Comparison of ENCODE assay signal across 8 cellular contexts in genomic region chr11:57513911-57514537, GRCh38. TPM values are rescaled to one million over a fixed set of nuclear protein-coding genes. Genes with fewer than 3 reads are reported as not detected.
DNase-seq lines count a peak whose midpoint lies in the region; ATAC-seq, FAIRE-seq and TF ChIP-seq lines count a peak whose summit lies in the region.

No MANE protein-coding gene starts in this region.

- H3K4me2 ChIP-seq in OCI-LY3 (ENCODE audit: low read length) = peak overlapping the region; percentile 80

- ATAC-seq in HG02938 (IDR thresholded peaks at IDR 0.05; ENCODE audit: unreplicated experiment) = peak; percentile 34

- peak overlapping the region; percentile 52 for H2AFZ ChIP-seq in OCI-LY3 (ENCODE audit: low read depth, low read length)

- peaks cover 19% of the 10 kb centered on the region for H3K4me1 ChIP-seq in OCI-LY3 (ENCODE audit: low read length)
- peaks cover 4% of the 10 kb centered on the region for H3K4me1 ChIP-seq in iPS-18a (ENCODE audit: control insufficient read depth, low read depth, low read length)
- H3K4me1 ChIP-seq in small intestine (ENCODE audit: control insufficient read depth in 2 of 2, insufficient read depth in 1 of 2, low read depth in 1 of 2, low read length in 1 of 2) = peaks cover 2 to 6% of the 10 kb centered on the region in 2 donors

- H3K27ac ChIP-seq in OCI-LY3 (ENCODE audit: low read length) = peak overlapping the region; percentile 56
- H3K27ac ChIP-seq in angular gyrus (ENCODE audit: low read depth, low read length) = peak overlapping the region; percentile 66
- no peak overlapping the region for H3K27ac ChIP-seq in iPS-18a (ENCODE audit: low read length)
- peak overlapping the region in 1 of 2 donors; percentile 32 for H3K27ac ChIP-seq in small intestine (ENCODE audit: low read depth in 1 of 2, low read length in 1 of 2)

- no peaks in the 10 kb centered on the region for H3K27me3 ChIP-seq in OCI-LY3 (ENCODE audit: low read depth, low read length)
- peaks cover 48% of the 10 kb centered on the region for H3K27me3 ChIP-seq in iPS-18a (ENCODE audit: control insufficient read depth, insufficient read depth, low read length)
- no peaks in the 10 kb centered on the region for H3K27me3 ChIP-seq in small intestine (ENCODE audit: control insufficient read depth in 2 of 2, insufficient read depth in 2 of 2, low read length in 2 of 2)

- TF ChIP-seq CTCF in OCI-LY3 (IDR thresholded peaks at IDR 0.05; ENCODE audit: low read depth, low read length) = no peak

- H3K9me3 ChIP-seq in OCI-LY3 (ENCODE audit: insufficient read depth, low read length) (no peaks in the 10 kb centered on the region), iPS-18a (ENCODE audit: control insufficient read depth, low read depth, low read length) (no peaks in the 10 kb centered on the region), small intestine (ENCODE audit: control insufficient read depth, low read depth) (no peaks in the 10 kb centered on the region)

- H3K36me3 ChIP-seq in OCI-LY3 (replicated peaks; ENCODE audit: low read depth, low read length) = peaks cover 13% of the 10 kb centered on the region
- no peaks in the 10 kb centered on the region for H3K36me3 ChIP-seq in iPS-18a (ENCODE audit: control insufficient read depth, low read depth, low read length)
- no peaks in the 10 kb centered on the region for H3K36me3 ChIP-seq in small intestine (ENCODE audit: control insufficient read depth in 2 of 2, insufficient read depth in 2 of 2, low read length in 2 of 2)

- FAIRE-seq in small intestine (lab: Jason Lieb, UNC) = no peak

- H3K4me3 ChIP-seq in OCI-LY3 (ENCODE audit: low read length) (peak overlapping the region; percentile 89), iPS-18a (ENCODE audit: low read length) (peak overlapping the region; percentile 80), small intestine (ENCODE audit: low read depth in 1 of 2, low read length in 2 of 2) (peak overlapping the region; percentile 53 to 56)

- 12 to 16% (median 14%) methylated on average over 28 to 35 of the region's 35 CpGs for WGBS in small intestine, 3 donors

- DNase-seq in NCI-H2081 (lab: John Stamatoyannopoulos, UW) = peak; percentile 38 to 41
- DNase-seq in NCI-H2081 treated with DMSO at 0.1 percent for 48 hours (lab: John Stamatoyannopoulos, UW) = no peak
- DNase-seq in small intestine = peak; percentile 54
- no peak for DNase-seq in OCI-M2 (lab: John Stamatoyannopoulos, UW; ENCODE audit: unreplicated experiment)

- peaks cover 59% of the 10 kb centered on the region for H3K79me2 ChIP-seq in OCI-LY3 (ENCODE audit: low read length)

- peaks cover 6% of the 10 kb centered on the region; the same call in 1 of the 2 replicates for H4K20me1 ChIP-seq in OCI-LY3 (ENCODE audit: insufficient read depth, low read length)

- peak overlapping the region; percentile 86 for H3K9ac ChIP-seq in OCI-LY3 (ENCODE audit: low read length)
- peak overlapping the region; percentile 62 for H3K9ac ChIP-seq in iPS-18a (ENCODE audit: low read length)

RNA-seq across cellular contexts. Expression of gene SLC43A1, which starts 1.5 kb away (rescaled TPM):
- polyA plus RNA-seq in small intestine = 10 to 100 TPM in 1 of 3 donors, 1 to 10 TPM in 1, under 1 TPM in 1; 0.67 to 25.0 (median 2.4) TPM

RNA-seq across cellular contexts. Expression of gene TIMM10, which starts 16.5 kb away (rescaled TPM):
- 10 to 100 TPM; 58.4 to 84.8 (median 63.1) TPM for polyA plus RNA-seq in small intestine

RNA-seq across cellular contexts. Expression of gene SMTNL1, which starts 23.4 kb away (rescaled TPM):
- not detected for polyA plus RNA-seq in small intestine

RNA-seq across cellular contexts. Expression of gene UBE2L6, which starts 53.4 kb away (rescaled TPM):
- 10 to 100 TPM; 56.8 to 72.3 (median 60.5) TPM for polyA plus RNA-seq in small intestine

RNA-seq across cellular contexts. Expression of gene RTN4RL2, which starts 53.7 kb away (rescaled TPM):
- polyA plus RNA-seq in small intestine = under 1 TPM in 1 of 3 donors, not detected in 2; 0.70 TPM

Comparison
In these comparisons a context has a peak if more than half of its experiments do, and no peak if none do; other contexts are left out.
1. DNase-seq: peak in NCI-H2081 (2 of 2) and small intestine (single experiment); none in NCI-H2081 treated with DMSO at 0.1 percent for 48 hours (single experiment) and OCI-M2 (single experiment).
2. Peak in every context shown above with its lines, with median percentiles within 50 percentile points of each other: H3K4me3 ChIP-seq.